Comparison of ENCODE assay signal across 8 cellular contexts in the genomic region with DNA sequence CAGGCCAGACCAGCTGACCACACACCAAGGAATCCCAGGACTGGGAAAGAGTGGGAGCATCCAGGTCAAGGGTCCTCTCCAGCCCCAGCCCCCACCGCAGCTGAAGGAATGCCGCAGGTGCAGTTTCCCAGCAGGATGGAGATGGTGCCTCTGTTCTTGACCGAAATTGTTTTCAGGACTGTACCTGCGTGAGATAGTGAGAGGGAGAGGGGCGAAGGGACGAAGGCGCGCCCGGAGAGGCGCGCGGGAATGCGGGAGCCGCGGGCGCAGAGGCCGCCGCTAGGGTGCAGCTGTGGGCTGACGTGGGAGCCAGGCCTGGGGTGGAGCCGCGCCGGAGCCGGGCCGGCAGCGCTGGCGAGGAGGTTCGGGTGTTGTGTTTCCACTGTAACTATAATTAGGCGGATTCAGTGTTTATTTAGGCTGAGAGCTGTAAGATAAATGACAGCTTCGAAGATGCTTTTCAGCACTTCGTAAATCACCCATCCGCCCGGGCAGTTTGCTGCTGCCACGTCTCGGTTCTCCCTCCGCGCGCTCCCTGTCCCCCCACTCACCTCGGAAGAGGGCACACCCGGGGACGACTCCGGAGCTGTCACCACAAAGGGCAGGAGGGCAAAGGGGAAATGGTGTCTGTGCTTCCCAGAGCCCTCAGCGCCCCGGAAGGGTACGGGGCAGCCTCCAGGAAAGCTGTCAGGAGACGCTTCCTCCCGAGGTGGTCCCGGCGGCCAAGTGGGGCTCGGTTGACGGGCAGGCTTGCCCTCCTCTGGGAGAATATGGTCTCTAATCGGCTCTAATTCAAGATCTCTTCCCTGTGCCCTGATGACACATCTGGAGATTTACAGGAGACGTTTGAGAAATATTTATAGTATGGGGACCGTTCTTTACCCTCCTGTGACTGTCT. TPM values are rescaled to one million over a fixed set of nuclear protein-coding genes. Genes with fewer than 3 reads are reported as not detected.
DNase-seq lines count a peak whose midpoint lies in the region; FAIRE-seq and TF ChIP-seq lines count a peak whose summit lies in the region.

No MANE protein-coding gene starts in this region.

- H3K9me3 ChIP-seq in SJCRH30 (replicated peaks) (no peaks in the 10 kb centered on the region), cardiac muscle cell (ENCODE audit: low read depth) (no peaks in the 10 kb centered on the region), prostate gland (no peaks in the 10 kb centered on the region), uterus (no peaks in the 10 kb centered on the region)

- peak; percentile 92 for DNase-seq in GM03348 (ENCODE audit: low spot score)
- peak; percentile 80 for DNase-seq in HTR-8/SVneo (ENCODE audit: insufficient read length, low spot score)
- peak; percentile 53 to 65 for DNase-seq in SJCRH30
- peak; percentile 70 for DNase-seq in activated naive CD4-positive, alpha-beta T cell treated with Interleukin-2 at 50 U/mL for 16 hours
- peak; percentile 72 to 88 for DNase-seq in cardiac muscle cell (ENCODE audit: low read depth in 1 of 2, low spot score in 1 of 2)
- DNase-seq in prostate gland (ENCODE audit: low spot score), result peak; percentile 49
- DNase-seq in uterus, result peak; percentile 53 to 76
- no peak for DNase-seq in KG1 (lab: John Stamatoyannopoulos, UW)

- WGBS in prostate gland, result 8% methylated on average over 53 of the region's 53 CpGs

- peak; percentile 97 for FAIRE-seq in HTR-8/SVneo (lab: Jason Lieb, UNC)

- no peak overlapping the region for H3K27ac ChIP-seq in SJCRH30
- peak overlapping the region; percentile 81 for H3K27ac ChIP-seq in cardiac muscle cell
- H3K27ac ChIP-seq in prostate gland, result no peak overlapping the region
- no peak overlapping the region for H3K27ac ChIP-seq in uterus

- H3K36me3 ChIP-seq in SJCRH30 (no peaks in the 10 kb centered on the region), cardiac muscle cell (no peaks in the 10 kb centered on the region), prostate gland (no peaks in the 10 kb centered on the region), uterus (no peaks in the 10 kb centered on the region)

- TF ChIP-seq POLR2A in prostate gland (IDR thresholded peaks at IDR 0.05), result no peak
- TF ChIP-seq POLR2A in uterus (IDR thresholded peaks at IDR 0.05), result no peak

- H3K4me3 ChIP-seq in SJCRH30, result peak overlapping the region; percentile 42
- H3K4me3 ChIP-seq in cardiac muscle cell, result no peak overlapping the region
- H3K4me3 ChIP-seq in prostate gland, result no peak overlapping the region
- H3K4me3 ChIP-seq in uterus, result no peak overlapping the region

- intact Hi-C loops in prostate gland (cut with DNase I), result no loop called here
- intact Hi-C loops in uterus (cut with DNase I; ENCODE audit: low total_unique reads), result loop anchor here (2.0 kb wide), 1 partner anchor 96 kb away; no protein-coding TSS in a partner anchor

- H3K27me3 ChIP-seq in SJCRH30 (no peaks in the 10 kb centered on the region), cardiac muscle cell (no peaks in the 10 kb centered on the region), prostate gland (replicated peaks; ENCODE audit: insufficient read depth) (no peaks in the 10 kb centered on the region), uterus (no peaks in the 10 kb centered on the region)

- TF ChIP-seq CTCF in cardiac muscle cell (IDR thresholded peaks at IDR 0.05; ENCODE audit: low read depth, low read length) (peak; percentile 94), prostate gland (IDR thresholded peaks at IDR 0.05) (peak; percentile 51 to 91 (median 80)), uterus (IDR thresholded peaks at IDR 0.05) (peak; percentile 77 to 94 (median 92))

- peaks cover 25% of the 10 kb centered on the region for H3K4me1 ChIP-seq in SJCRH30
- peaks cover 68% of the 10 kb centered on the region for H3K4me1 ChIP-seq in cardiac muscle cell (ENCODE audit: low read depth)
- H3K4me1 ChIP-seq in prostate gland (replicated peaks), result no peaks in the 10 kb centered on the region
- H3K4me1 ChIP-seq in uterus, result peaks cover 0 to 3% of the 10 kb centered on the region in 2 donors

RNA-seq across cellular contexts. Expression of gene HOXB1, which starts 38.2 kb away (rescaled TPM):
- total RNA-seq in SJCRH30 (2014; rRNA removed; shearing (Covaris generic)), result not detected in 2 replicates
- total RNA-seq in cardiac muscle cell (5.9 and 6.6 TPM in 2 replicates), prostate gland (not detected), uterus (not detected)
- polyA plus RNA-seq in cardiac muscle cell, result 9.1 and 12.4 TPM in 2 replicates

RNA-seq across cellular contexts. Expression of gene HOXB2, which starts 52.3 kb away (rescaled TPM):
- 5.9 and 7.6 TPM in 2 replicates for total RNA-seq in SJCRH30 (2014; rRNA removed; shearing (Covaris generic))
- total RNA-seq in cardiac muscle cell (111 and 114 TPM in 2 replicates), prostate gland (1 to 10 TPM; 4.1 to 9.5 TPM), uterus (10 to 100 TPM in 3 of 4 donors, 1 to 10 TPM in 1; 4.6 to 24.4 (median 17.4) TPM)
- 107 and 116 TPM in 2 replicates for polyA plus RNA-seq in cardiac muscle cell
